ENCODE assay signal across 3 cellular contexts in genomic region chr22:21510397-21510796, GRCh38. TPM values are rescaled to one million over a fixed set of nuclear protein-coding genes. Genes with fewer than 3 reads are reported as not detected.
"Had no signal": no experiment of that assay in that cellular context is flagged by ENCODE, and none has a peak within 500 bp of the region (broad histone marks: within the 10 kb centered on the region; RNA-seq: fewer than 3 reads in every experiment).

No MANE protein-coding gene starts in this region.

RNA-seq across cellular contexts. Expression of gene RIMBP3C, which starts 40.9 kb away (rescaled TPM):
- total RNA-seq: H1, HT-29 had no signal
- polyA plus RNA-seq: GM23248 had no signal
